ENCODE assay signal across 8 cellular contexts in the genomic region with DNA sequence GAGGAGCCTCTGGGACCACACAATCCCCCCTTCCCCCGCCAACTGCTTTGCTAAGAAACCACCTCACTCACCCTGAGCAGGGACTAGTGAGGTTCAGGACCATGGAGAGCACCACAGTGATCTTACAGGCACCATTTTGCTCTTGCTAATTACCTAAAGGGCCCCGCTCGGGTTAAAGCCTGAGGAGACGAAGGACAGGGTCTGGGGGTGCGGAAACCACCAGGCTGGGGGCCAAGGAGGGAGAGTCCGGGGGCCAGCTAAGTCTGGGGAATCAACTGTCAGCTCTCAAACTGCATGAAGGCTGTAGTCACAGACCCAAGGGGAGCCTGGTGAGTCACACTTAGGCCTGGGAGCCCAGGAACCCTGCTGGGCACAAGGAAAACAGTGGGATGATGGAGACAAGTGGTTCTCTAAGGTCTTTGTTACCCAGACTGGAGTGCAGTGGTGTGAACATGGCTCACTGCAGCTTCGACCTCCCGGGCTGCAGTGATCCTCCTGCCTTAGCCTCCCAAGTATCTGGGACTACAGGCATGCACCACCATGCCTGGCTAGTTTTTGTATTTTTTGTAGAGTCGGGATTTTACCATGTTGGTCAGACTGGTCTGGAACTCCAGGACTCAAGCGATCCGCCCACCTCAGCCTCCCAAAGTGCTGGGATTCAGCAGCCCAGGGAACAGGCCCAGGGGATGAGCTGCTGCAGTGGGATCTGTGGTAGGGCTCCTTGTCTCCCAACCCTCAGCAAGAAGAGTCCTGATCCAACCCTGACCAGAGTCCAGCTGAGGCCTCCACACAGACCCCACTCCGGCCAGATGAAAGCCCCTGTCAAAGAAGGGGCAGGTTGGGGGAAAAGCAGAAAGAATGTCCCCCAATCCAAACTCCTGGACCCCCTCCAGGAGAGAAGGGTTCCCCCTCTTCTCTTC.
DNase-seq lines count a peak whose midpoint lies in the region; ATAC-seq and TF ChIP-seq lines count a peak whose summit lies in the region.

No MANE protein-coding gene starts in this region.

- H3K27ac ChIP-seq in DND-41 (ENCODE audit: low read length) (no peak overlapping the region), foreskin keratinocyte (no peak overlapping the region)

- TF ChIP-seq CTCF in DND-41 (IDR thresholded peaks at IDR 0.05; ENCODE audit: borderline replicate concordance, extremely low read depth, low read length, poor library complexity, severe bottlenecking) (no peak), foreskin keratinocyte (conservative IDR thresholded peaks at IDR 0.05) (no peak)
- no peak for TF ChIP-seq CTCF in activated CD8-positive, alpha-beta T cell treated with anti-CD3 and anti-CD28 coated beads for 36 hours (IDR thresholded peaks at IDR 0.05)

- H3K4me3 Mint-ChIP-seq in activated CD8-positive, alpha-beta T cell treated with anti-CD3 and anti-CD28 coated beads for 36 hours: no peak overlapping the region

- no peak overlapping the region for H2AFZ ChIP-seq in DND-41 (ENCODE audit: low read depth, low read length)

- no peak overlapping the region for H3K9ac ChIP-seq in DND-41 (ENCODE audit: low read depth, low read length)

- no peaks in the 10 kb centered on the region for H3K79me2 ChIP-seq in DND-41 (ENCODE audit: insufficient read depth, low read length)

- H3K36me3 ChIP-seq in DND-41 (ENCODE audit: insufficient read depth, low read length): no peaks in the 10 kb centered on the region

- peak; percentile 92 for ATAC-seq in DND-41 (ENCODE audit: insufficient read depth, low read depth)
- peak; percentile 53 for ATAC-seq in activated CD8-positive, alpha-beta T cell treated with anti-CD3 and anti-CD28 coated beads for 36 hours
- ATAC-seq in foreskin keratinocyte: peak; percentile 69
- ATAC-seq in GM21360 (IDR thresholded peaks at IDR 0.05; ENCODE audit: unreplicated experiment): no peak
- ATAC-seq in GM21717 (IDR thresholded peaks at IDR 0.05; ENCODE audit: unreplicated experiment): no peak
- no peak for ATAC-seq in GM18520 (IDR thresholded peaks at IDR 0.05; ENCODE audit: unreplicated experiment)

- H3K9me3 ChIP-seq in DND-41 (ENCODE audit: insufficient read depth, low read length, severe bottlenecking): no peaks in the 10 kb centered on the region

- H3K4me3 ChIP-seq in DND-41 (ENCODE audit: low read depth in 1 of 2, low read length in 2 of 2): no peak overlapping the region
- no peak overlapping the region for H3K4me3 ChIP-seq in Jurkat, Clone E6-1 (ENCODE audit: low read length)

- DNase-seq in DND-41 (peak; percentile 74), foreskin keratinocyte (peak; percentile 33 to 44)
- DNase-seq in Jurkat, Clone E6-1 (ENCODE audit: low read depth, low spot score): peak; percentile 79
- peak; percentile 67 for DNase-seq in activated CD8-positive, alpha-beta T cell treated with anti-CD3 and anti-CD28 coated beads for 36 hours
- DNase-seq in stimulated activated CD4-positive, alpha-beta T cell treated with anti-CD3 and anti-CD28 coated beads, Interleukin-2, amount 100 ng/mL, for 24 hours: peak; percentile 35 to 39

- peaks cover 11% of the 10 kb centered on the region for H3K27me3 Mint-ChIP-seq in activated CD8-positive, alpha-beta T cell treated with anti-CD3 and anti-CD28 coated beads for 36 hours

- intact Hi-C loops in activated CD8-positive, alpha-beta T cell treated with anti-CD3 and anti-CD28 coated beads for 36 hours (cut with micrococcal nuclease): no loop called here

- POLR2A ChIA-PET in activated CD8-positive, alpha-beta T cell treated with anti-CD3 and anti-CD28 coated beads for 36 hours (lab: Charles Lee): interaction anchor here (0.5 kb wide), 1 partner anchor 1774 kb away, joined by 3 read pairs; no protein-coding TSS in a partner anchor

- H3K4me1 Mint-ChIP-seq in activated CD8-positive, alpha-beta T cell treated with anti-CD3 and anti-CD28 coated beads for 36 hours (ENCODE audit: low read depth): peaks cover 2% of the 10 kb centered on the region

- H3K27ac Mint-ChIP-seq in activated CD8-positive, alpha-beta T cell treated with anti-CD3 and anti-CD28 coated beads for 36 hours: no peak overlapping the region

- H4K20me1 ChIP-seq in DND-41 (ENCODE audit: insufficient read depth, low read length): no peaks in the 10 kb centered on the region; the same call in 1 of the 2 replicates

- H3K4me1 ChIP-seq in DND-41 (ENCODE audit: insufficient read depth, low read length) (no peaks in the 10 kb centered on the region), foreskin keratinocyte (no peaks in the 10 kb centered on the region)

- H3K9me3 Mint-ChIP-seq in activated CD8-positive, alpha-beta T cell treated with anti-CD3 and anti-CD28 coated beads for 36 hours: no peaks in the 10 kb centered on the region

- no peaks in the 10 kb centered on the region for H3K36me3 Mint-ChIP-seq in activated CD8-positive, alpha-beta T cell treated with anti-CD3 and anti-CD28 coated beads for 36 hours (ENCODE audit: low read depth)

- no peak overlapping the region for H3K4me2 ChIP-seq in DND-41 (ENCODE audit: insufficient read depth, low read length)

- CTCF ChIA-PET in activated CD8-positive, alpha-beta T cell treated with anti-CD3 and anti-CD28 coated beads for 36 hours (lab: Charles Lee): interaction anchor here (0.9 kb wide), 1 partner anchor 14 kb away, joined by 3 read pairs; no protein-coding TSS in a partner anchor

- H3K27me3 ChIP-seq in DND-41 (ENCODE audit: insufficient read depth, low read length, poor library complexity): no peaks in the 10 kb centered on the region
- H3K27me3 ChIP-seq in foreskin keratinocyte: peaks cover 3% of the 10 kb centered on the region

Comparison
In these comparisons a context has a peak if more than half of its experiments do, and no peak if none do; other contexts are left out.
1. ATAC-seq: peak in DND-41 (single experiment), activated CD8-positive, alpha-beta T cell treated with anti-CD3 and anti-CD28 coated beads for 36 hours (single experiment) and foreskin keratinocyte (single experiment); none in GM21360 (single experiment), GM21717 (single experiment) and GM18520 (single experiment).
2. Peak in every context shown above with its lines, with median percentiles within 50 percentile points of each other: DNase-seq.